In the genomic region with DNA sequence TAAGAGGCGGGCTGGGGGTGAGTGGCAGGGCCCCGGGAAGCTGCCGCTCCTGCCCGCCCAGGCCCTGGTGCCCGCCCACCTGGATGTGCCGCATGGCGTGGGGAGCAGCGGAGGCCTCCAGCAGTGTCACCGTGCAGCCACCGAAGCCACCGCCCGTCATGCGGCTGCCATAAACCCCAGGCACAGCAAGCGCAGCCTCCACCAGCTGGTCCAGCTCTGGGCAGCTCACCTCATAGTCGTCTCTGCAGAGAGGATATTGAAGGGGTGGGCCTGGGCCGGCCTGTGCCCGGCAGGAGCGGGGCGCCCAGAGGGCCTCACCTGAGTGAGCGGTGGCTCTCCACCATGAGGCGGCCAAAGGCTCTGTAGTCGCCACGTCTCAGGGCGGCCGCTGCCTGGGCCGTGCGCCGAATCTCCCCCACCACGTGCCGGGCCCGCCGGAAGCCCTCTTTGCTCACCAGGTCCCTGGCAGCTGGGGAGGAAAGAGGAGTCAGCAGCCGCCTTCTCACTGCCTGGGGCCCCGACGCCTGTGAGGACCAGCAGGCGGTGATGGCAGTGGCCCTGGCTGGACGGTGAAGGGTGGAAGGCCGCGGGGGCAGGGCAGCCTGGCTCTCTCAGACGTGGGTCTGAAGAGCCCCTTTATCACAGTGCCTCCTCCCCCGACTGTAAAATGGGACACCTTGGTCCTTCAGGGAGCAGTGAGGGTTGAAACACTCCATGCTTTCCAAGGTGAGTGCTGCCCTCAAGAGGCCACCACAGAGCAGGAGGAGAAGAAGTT, we compare ENCODE assay signal across 1 cellular context.
TF ChIP-seq lines count a peak whose summit lies in the region.

No MANE protein-coding gene starts in this region.

TF ChIP-seq in GM23338, 12 proteins besides CTCF, POLR2A, EP300 and RAD21:
- TF ChIP-seq, protein P1, sequence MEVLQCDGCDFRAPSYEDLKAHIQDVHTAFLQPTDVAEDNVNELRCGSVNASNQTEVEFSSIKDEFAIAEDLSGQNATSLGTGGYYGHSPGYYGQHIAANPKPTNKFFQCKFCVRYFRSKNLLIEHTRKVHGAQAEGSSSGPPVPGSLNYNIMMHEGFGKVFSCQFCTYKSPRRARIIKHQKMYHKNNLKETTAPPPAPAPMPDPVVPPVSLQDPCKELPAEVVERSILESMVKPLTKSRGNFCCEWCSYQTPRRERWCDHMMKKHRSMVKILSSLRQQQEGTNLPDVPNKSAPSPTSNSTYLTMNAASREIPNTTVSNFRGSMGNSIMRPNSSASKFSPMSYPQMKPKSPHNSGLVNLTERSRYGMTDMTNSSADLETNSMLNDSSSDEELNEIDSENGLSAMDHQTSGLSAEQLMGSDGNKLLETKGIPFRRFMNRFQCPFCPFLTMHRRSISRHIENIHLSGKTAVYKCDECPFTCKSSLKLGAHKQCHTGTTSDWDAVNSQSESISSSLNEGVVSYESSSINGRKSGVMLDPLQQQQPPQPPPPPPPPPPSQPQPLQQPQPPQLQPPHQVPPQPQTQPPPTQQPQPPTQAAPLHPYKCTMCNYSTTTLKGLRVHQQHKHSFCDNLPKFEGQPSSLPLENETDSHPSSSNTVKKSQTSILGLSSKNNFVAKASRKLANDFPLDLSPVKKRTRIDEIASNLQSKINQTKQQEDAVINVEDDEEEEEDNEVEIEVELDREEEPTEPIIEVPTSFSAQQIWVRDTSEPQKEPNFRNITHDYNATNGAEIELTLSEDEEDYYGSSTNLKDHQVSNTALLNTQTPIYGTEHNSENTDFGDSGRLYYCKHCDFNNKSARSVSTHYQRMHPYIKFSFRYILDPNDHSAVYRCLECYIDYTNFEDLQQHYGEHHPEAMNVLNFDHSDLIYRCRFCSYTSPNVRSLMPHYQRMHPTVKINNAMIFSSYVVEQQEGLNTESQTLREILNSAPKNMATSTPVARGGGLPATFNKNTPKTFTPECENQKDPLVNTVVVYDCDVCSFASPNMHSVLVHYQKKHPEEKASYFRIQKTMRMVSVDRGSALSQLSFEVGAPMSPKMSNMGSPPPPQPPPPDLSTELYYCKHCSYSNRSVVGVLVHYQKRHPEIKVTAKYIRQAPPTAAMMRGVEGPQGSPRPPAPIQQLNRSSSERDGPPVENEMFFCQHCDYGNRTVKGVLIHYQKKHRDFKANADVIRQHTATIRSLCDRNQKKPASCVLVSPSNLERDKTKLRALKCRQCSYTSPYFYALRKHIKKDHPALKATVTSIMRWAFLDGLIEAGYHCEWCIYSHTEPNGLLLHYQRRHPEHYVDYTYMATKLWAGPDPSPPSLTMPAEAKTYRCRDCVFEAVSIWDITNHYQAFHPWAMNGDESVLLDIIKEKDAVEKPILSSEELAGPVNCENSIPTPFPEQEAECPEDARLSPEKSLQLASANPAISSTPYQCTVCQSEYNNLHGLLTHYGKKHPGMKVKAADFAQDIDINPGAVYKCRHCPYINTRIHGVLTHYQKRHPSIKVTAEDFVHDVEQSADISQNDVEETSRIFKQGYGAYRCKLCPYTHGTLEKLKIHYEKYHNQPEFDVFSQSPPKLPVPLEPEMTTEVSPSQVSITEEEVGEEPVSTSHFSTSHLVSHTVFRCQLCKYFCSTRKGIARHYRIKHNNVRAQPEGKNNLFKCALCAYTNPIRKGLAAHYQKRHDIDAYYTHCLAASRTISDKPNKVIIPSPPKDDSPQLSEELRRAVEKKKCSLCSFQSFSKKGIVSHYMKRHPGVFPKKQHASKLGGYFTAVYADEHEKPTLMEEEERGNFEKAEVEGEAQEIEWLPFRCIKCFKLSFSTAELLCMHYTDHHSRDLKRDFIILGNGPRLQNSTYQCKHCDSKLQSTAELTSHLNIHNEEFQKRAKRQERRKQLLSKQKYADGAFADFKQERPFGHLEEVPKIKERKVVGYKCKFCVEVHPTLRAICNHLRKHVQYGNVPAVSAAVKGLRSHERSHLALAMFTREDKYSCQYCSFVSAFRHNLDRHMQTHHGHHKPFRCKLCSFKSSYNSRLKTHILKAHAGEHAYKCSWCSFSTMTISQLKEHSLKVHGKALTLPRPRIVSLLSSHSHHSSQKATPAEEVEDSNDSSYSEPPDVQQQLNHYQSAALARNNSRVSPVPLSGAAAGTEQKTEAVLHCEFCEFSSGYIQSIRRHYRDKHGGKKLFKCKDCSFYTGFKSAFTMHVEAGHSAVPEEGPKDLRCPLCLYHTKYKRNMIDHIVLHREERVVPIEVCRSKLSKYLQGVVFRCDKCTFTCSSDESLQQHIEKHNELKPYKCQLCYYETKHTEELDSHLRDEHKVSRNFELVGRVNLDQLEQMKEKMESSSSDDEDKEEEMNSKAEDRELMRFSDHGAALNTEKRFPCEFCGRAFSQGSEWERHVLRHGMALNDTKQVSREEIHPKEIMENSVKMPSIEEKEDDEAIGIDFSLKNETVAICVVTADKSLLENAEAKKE (CRISPR knock-in tag; IDR thresholded peaks at IDR 0.05) = peak; percentile 78; the same call in 1 of the 2 replicates
- no peak for TF ChIP-seq CREB1 (CRISPR knock-in tag; IDR thresholded peaks at IDR 0.05; ENCODE audit: low read depth)
- TF ChIP-seq, protein P2, sequence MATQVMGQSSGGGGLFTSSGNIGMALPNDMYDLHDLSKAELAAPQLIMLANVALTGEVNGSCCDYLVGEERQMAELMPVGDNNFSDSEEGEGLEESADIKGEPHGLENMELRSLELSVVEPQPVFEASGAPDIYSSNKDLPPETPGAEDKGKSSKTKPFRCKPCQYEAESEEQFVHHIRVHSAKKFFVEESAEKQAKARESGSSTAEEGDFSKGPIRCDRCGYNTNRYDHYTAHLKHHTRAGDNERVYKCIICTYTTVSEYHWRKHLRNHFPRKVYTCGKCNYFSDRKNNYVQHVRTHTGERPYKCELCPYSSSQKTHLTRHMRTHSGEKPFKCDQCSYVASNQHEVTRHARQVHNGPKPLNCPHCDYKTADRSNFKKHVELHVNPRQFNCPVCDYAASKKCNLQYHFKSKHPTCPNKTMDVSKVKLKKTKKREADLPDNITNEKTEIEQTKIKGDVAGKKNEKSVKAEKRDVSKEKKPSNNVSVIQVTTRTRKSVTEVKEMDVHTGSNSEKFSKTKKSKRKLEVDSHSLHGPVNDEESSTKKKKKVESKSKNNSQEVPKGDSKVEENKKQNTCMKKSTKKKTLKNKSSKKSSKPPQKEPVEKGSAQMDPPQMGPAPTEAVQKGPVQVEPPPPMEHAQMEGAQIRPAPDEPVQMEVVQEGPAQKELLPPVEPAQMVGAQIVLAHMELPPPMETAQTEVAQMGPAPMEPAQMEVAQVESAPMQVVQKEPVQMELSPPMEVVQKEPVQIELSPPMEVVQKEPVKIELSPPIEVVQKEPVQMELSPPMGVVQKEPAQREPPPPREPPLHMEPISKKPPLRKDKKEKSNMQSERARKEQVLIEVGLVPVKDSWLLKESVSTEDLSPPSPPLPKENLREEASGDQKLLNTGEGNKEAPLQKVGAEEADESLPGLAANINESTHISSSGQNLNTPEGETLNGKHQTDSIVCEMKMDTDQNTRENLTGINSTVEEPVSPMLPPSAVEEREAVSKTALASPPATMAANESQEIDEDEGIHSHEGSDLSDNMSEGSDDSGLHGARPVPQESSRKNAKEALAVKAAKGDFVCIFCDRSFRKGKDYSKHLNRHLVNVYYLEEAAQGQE (IDR thresholded peaks at IDR 0.05; ENCODE audit: unreplicated experiment) = no peak
